Comparison of ENCODE assay signal across 22 cellular contexts in the genomic region with DNA sequence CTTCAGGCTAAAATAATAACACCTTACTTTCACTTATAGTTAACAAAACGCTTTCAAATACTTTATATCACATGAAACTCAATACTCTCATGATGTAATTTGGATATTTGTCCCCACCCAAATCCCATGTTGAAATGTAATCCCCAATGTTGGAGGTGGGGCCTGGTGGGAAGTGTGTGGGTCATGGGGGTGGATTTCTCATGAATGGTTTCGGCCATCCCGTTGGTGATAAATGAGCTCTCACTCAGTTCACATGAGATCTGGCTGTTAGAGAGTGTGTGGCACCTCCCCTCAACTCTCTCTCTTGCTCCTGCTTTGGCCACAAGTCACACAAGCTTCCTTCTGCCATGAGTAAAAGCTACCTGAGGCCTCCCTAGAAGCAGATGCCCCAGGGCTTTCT.
"Had no signal": no experiment of that assay in that cellular context is flagged by ENCODE, and none has a peak within 500 bp of the region (broad histone marks: within the 10 kb centered on the region; RNA-seq: fewer than 3 reads in every experiment).

No MANE protein-coding gene starts in this region.

- H3K36me3 ChIP-seq: ascending aorta, breast epithelium, gastrocnemius medialis, thyroid gland, WERI-Rb-1 had no signal

- H3K9me3 ChIP-seq: ascending aorta, breast epithelium, gastrocnemius medialis, mucosa of descending colon, thyroid gland had no signal

- ATAC-seq: activated CD8-positive, alpha-beta T cell treated with anti-CD3 and anti-CD28 coated beads, Interleukin-2, amount 10 ng/mL, durations not matched to agents 7 days and 5 days; activated naive CD4-positive, alpha-beta T cell treated with anti-CD3 and anti-CD28 coated beads, Interleukin-2, amount 50 U/mL, for 72 hours; gastrocnemius medialis; mucosa of descending colon; sciatic nerve had no signal

- H3K4me1 ChIP-seq: breast epithelium, gastrocnemius medialis, thyroid gland had no signal

- H3K4me3 Mint-ChIP-seq: activated CD4-positive, alpha-beta T cell treated with anti-CD3 and anti-CD28 coated beads, Interleukin-2, amount 10 ng/mL, durations not matched to agents 7 days and 5 days; activated CD8-positive, alpha-beta T cell treated with anti-CD3 and anti-CD28 coated beads, Interleukin-2, amount 10 ng/mL, durations not matched to agents 7 days and 5 days; activated T-helper 1 cell treated with anti-CD3 and anti-CD28 coated beads, Interleukin-12 subunit alpha, Interleukin-12 subunit beta, Interleukin-2, Interleukin-4 antibody, amounts not matched to agents 30 ng/mL and 10 ng/mL and 1 ng/mL, durations not matched to agents 14 hours and 24 hours and 36 hours; memory B cell; neural crest cell had no signal

- DNase-seq: activated CD4-positive, alpha-beta T cell treated with anti-CD3 and anti-CD28 coated beads, Interleukin-2, amount 10 ng/mL, durations not matched to agents 7 days and 5 days; activated CD4-positive, CD25-positive, alpha-beta regulatory T cell treated with anti-CD3 and anti-CD28 coated beads, Interleukin-2, amount 50 U/mL, for 72 hours; activated CD8-positive, alpha-beta T cell treated with anti-CD3 and anti-CD28 coated beads, Interleukin-2, amount 10 ng/mL, durations not matched to agents 7 days and 5 days; activated gamma-delta T cell treated with Interleukin-2 at 50 U/mL for 16 hours; cortex of kidney; gastrocnemius medialis; hypothalamus; mucosa of descending colon; occipital lobe; posterior cingulate gyrus; stimulated activated CD4-positive, alpha-beta T cell treated with anti-CD3 and anti-CD28 coated beads, Interleukin-2, amount 100 ng/mL, for 48 hours; stimulated activated naive CD4-positive, alpha-beta T cell treated with Interleukin-2 at 50 U/mL for 16 hours; T-helper 1 cell; thyroid gland; WERI-Rb-1 had no signal

- H3K27me3 ChIP-seq: ascending aorta, breast epithelium, gastrocnemius medialis, thyroid gland had no signal

- H3K4me3 ChIP-seq: ascending aorta, breast epithelium, gastrocnemius medialis, mucosa of descending colon, thyroid gland had no signal

- H3K27ac ChIP-seq: gastrocnemius medialis, thyroid gland, WERI-Rb-1 had no signal

- H3K9me3 Mint-ChIP-seq: activated naive CD4-positive, alpha-beta T cell treated with anti-CD3 and anti-CD28 coated beads, Interleukin-2, amount 50 U/mL, for 72 hours; activated T-helper 1 cell treated with anti-CD3 and anti-CD28 coated beads, Interleukin-12 subunit alpha, Interleukin-12 subunit beta, Interleukin-2, Interleukin-4 antibody, amounts not matched to agents 30 ng/mL and 10 ng/mL and 1 ng/mL, durations not matched to agents 14 hours and 24 hours and 36 hours; memory B cell; neural crest cell had no signal

- H3K27me3 Mint-ChIP-seq: activated CD4-positive, alpha-beta T cell treated with anti-CD3 and anti-CD28 coated beads, Interleukin-2, amount 10 ng/mL, durations not matched to agents 7 days and 5 days had no signal

- H3K4me1 Mint-ChIP-seq: activated CD4-positive, alpha-beta T cell treated with anti-CD3 and anti-CD28 coated beads, Interleukin-2, amount 10 ng/mL, durations not matched to agents 7 days and 5 days; memory B cell; neural crest cell had no signal

- H3K27ac Mint-ChIP-seq: activated CD4-positive, alpha-beta T cell treated with anti-CD3 and anti-CD28 coated beads, Interleukin-2, amount 10 ng/mL, durations not matched to agents 7 days and 5 days; activated CD8-positive, alpha-beta T cell treated with anti-CD3 and anti-CD28 coated beads, Interleukin-2, amount 10 ng/mL, durations not matched to agents 7 days and 5 days; activated naive CD4-positive, alpha-beta T cell treated with anti-CD3 and anti-CD28 coated beads, Interleukin-2, amount 50 U/mL, for 72 hours; activated T-helper 1 cell treated with anti-CD3 and anti-CD28 coated beads, Interleukin-12 subunit alpha, Interleukin-12 subunit beta, Interleukin-2, Interleukin-4 antibody, amounts not matched to agents 30 ng/mL and 10 ng/mL and 1 ng/mL, durations not matched to agents 14 hours and 24 hours and 36 hours; memory B cell had no signal

- H3K36me3 Mint-ChIP-seq: memory B cell had no signal
